24 cellular contexts compared by ENCODE assay signal in the genomic region with DNA sequence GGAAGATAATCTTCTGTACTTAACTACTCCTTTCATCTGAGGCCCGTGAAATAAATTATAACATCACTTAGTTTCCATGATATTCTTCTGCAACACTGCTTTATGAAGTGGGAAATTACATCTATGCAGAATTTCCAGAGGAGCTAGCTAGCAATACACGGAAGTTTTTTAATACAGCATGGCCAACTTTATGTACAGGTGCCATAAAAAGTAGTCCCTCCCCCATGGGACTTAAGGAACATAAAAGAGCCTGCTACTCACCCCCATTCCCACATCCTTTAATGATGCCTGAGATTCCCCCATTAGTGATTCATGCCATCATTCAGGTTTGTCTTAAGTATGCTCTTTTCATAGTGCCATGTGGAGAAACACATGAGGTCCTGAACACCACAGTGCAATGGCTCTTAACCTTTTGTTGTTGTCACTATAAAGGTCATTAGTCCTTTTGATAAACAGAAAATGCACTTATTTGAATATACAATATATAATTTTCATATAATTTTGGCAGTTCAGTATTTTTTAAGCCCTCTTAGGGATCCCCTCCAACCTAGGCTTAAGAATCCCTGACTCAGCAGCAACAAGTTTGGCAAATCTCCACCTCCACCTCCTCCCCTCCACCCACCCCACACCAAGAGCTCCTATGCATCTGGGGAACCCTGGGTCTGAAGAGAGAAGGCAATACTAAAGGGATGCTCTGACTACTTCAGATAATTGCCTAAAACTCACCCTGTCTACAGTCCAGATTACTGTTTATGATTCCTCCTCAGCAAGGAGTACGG.
"Had no signal": no experiment of that assay in that cellular context is flagged by ENCODE, and none has a peak within 500 bp of the region (broad histone marks: within the 10 kb centered on the region; RNA-seq: fewer than 3 reads in every experiment).

No MANE protein-coding gene starts in this region.

- H3K27ac ChIP-seq: dorsolateral prefrontal cortex, lower lobe of right lung, neural progenitor cell, parathyroid adenoma, sigmoid colon, thoracic aorta, transverse colon, upper lobe of right lung, vagina had no signal

- H3K4me3 ChIP-seq: dorsolateral prefrontal cortex, lower lobe of right lung, neural progenitor cell, sigmoid colon, thoracic aorta, transverse colon, upper lobe of right lung, vagina had no signal

- H2AFZ ChIP-seq: neural progenitor cell, parathyroid adenoma had no signal

- H3K4me1 Mint-ChIP-seq: neural progenitor cell had no signal

- H3K9ac ChIP-seq: neural progenitor cell, parathyroid adenoma had no signal

- FAIRE-seq: frontal cortex had no signal

- ATAC-seq: lower lobe of right lung; stimulated activated naive B cell treated with anti-CD40 and anti-IgM and Interleukin-4, amounts not matched to agents 10 μg/mL and 1 μg/mL and 100 μg/mL, for 72 hours; upper lobe of right lung had no signal

- H3K9me3 Mint-ChIP-seq: immature natural killer cell; naive B cell; nephron; neural progenitor cell; stimulated activated naive B cell treated with anti-CD40 and anti-IgM and Interleukin-4, amounts not matched to agents 10 μg/mL and 1 μg/mL and 100 μg/mL, for 72 hours; stimulated activated naive CD8-positive, alpha-beta T cell treated with anti-CD3 and anti-CD28 coated beads, Interleukin-15, Interleukin-2, amounts not matched to agents 100 ng/mL and 50 ng/mL, for 24 hours had no signal

- H3K4me1 ChIP-seq: lower lobe of right lung, neural progenitor cell, parathyroid adenoma, sigmoid colon, upper lobe of right lung, vagina had no signal

- DNase-seq: cortex of kidney; dorsolateral prefrontal cortex; effector CD4-positive, alpha-beta T cell; hypothalamus; immature natural killer cell; islet precursor cell; kidney glomerular epithelial cell; left ventricle myocardium superior; lower lobe of right lung; naive B cell; sigmoid colon; stimulated activated CD4-positive, alpha-beta T cell treated with anti-CD3 and anti-CD28 coated beads, Interleukin-2, amount 100 ng/mL, for 24 hours; stimulated activated CD4-positive, alpha-beta T cell treated with anti-CD3 and anti-CD28 coated beads, Interleukin-4, amount 100 ng/mL, for 24 hours; stimulated activated naive B cell treated with anti-CD40 and anti-IgM and Interleukin-4, amounts not matched to agents 10 μg/mL and 1 μg/mL and 100 μg/mL, for 72 hours; transverse colon; upper lobe of right lung had no signal

- H3K27me3 ChIP-seq: dorsolateral prefrontal cortex, neural progenitor cell, sigmoid colon, transverse colon, upper lobe of right lung, vagina had no signal

- H3K9me3 ChIP-seq: lower lobe of right lung, sigmoid colon, thoracic aorta, transverse colon, upper lobe of right lung, vagina had no signal

- H3K4me2 ChIP-seq: neural progenitor cell had no signal

- H3K27ac Mint-ChIP-seq: nephron; neural progenitor cell; progenitor cell of endocrine pancreas; stimulated activated naive B cell treated with anti-CD40 and anti-IgM and Interleukin-4, amounts not matched to agents 10 μg/mL and 1 μg/mL and 100 μg/mL, for 72 hours; stimulated activated naive CD8-positive, alpha-beta T cell treated with anti-CD3 and anti-CD28 coated beads, Interleukin-15, Interleukin-2, amounts not matched to agents 100 ng/mL and 50 ng/mL, for 24 hours had no signal

- H3K27me3 Mint-ChIP-seq: naive B cell; progenitor cell of endocrine pancreas; stimulated activated naive B cell treated with anti-CD40 and anti-IgM and Interleukin-4, amounts not matched to agents 10 μg/mL and 1 μg/mL and 100 μg/mL, for 72 hours; stimulated activated naive CD8-positive, alpha-beta T cell treated with anti-CD3 and anti-CD28 coated beads, Interleukin-15, Interleukin-2, amounts not matched to agents 100 ng/mL and 50 ng/mL, for 24 hours had no signal

- H3K4me3 Mint-ChIP-seq: immature natural killer cell; nephron; neural progenitor cell; stimulated activated naive B cell treated with anti-CD40 and anti-IgM and Interleukin-4, amounts not matched to agents 10 μg/mL and 1 μg/mL and 100 μg/mL, for 72 hours; stimulated activated naive CD8-positive, alpha-beta T cell treated with anti-CD3 and anti-CD28 coated beads, Interleukin-15, Interleukin-2, amounts not matched to agents 100 ng/mL and 50 ng/mL, for 24 hours had no signal
